ENCODE assay signal across 16 cellular contexts in genomic region chr5:73911761-73912393, GRCh38.
DNase-seq lines count a peak whose midpoint lies in the region; ATAC-seq, FAIRE-seq and TF ChIP-seq lines count a peak whose summit lies in the region.
"Had no signal": no experiment of that assay in that cellular context is flagged by ENCODE, and none has a peak within 500 bp of the region (broad histone marks: within the 10 kb centered on the region; RNA-seq: fewer than 3 reads in every experiment).

No MANE protein-coding gene starts in this region.

- H2AFZ ChIP-seq in MM.1S (ENCODE audit: low read length) (0 out of 2 replicates have a peak overlapping the region, but pooled peaks have one; percentile 21), osteoblast (ENCODE audit: low read length) (no peak overlapping the region)
- H2AFZ ChIP-seq: GM23248 had no signal

- H4K20me1 ChIP-seq in MM.1S (ENCODE audit: insufficient read depth, low read length) (no peaks in the 10 kb centered on the region), osteoblast (ENCODE audit: insufficient read depth, low read length) (no peaks in the 10 kb centered on the region)

- H3K9me3 ChIP-seq in MM.1S (replicated peaks; ENCODE audit: insufficient read depth, low read length) (no peaks in the 10 kb centered on the region), gastroesophageal sphincter (no peaks in the 10 kb centered on the region), osteoblast (ENCODE audit: low read depth, low read length) (no peaks in the 10 kb centered on the region)
- H3K9me3 ChIP-seq: stomach had no signal

- H3F3A ChIP-seq in MM.1S (ENCODE audit: insufficient read depth, low read length): peaks cover 13% of the 10 kb centered on the region

- no peak for ATAC-seq in gastroesophageal sphincter
- no peak for ATAC-seq in HG03095 (IDR thresholded peaks at IDR 0.05; ENCODE audit: unreplicated experiment)

- no peak for DNase-seq in D721Med (ENCODE audit: insufficient read length, low spot score)
- DNase-seq in MM.1S: peak; percentile 31
- DNase-seq in NCI-H446 treated with DMSO at 0.1 percent for 48 hours (lab: John Stamatoyannopoulos, UW): peak; percentile 99
- DNase-seq in dedifferentiated amniotic fluid mesenchymal stem cell (ENCODE audit: extremely low spot score): peak; percentile 52
- no peak for DNase-seq in osteoblast (ENCODE audit: insufficient read length, low spot score, missing footprints)
- DNase-seq in activated CD8-positive, alpha-beta memory T cell treated with anti-CD3 and anti-CD28 coated beads, Interleukin-2, amount 50 U/mL, for 4 hours: no peak
- DNase-seq: activated B cell treated with CpG ODN at 0.5 μM for 24 hours; activated naive CD4-positive, alpha-beta T cell treated with anti-CD3 and anti-CD28 coated beads for 36 hours; endodermal cell; GM23248; NCI-H510A; stomach had no signal

- no peaks in the 10 kb centered on the region for H3K9me2 ChIP-seq in MM.1S (replicated peaks; ENCODE audit: insufficient read depth, low read length)

- no peak for TF ChIP-seq EP300 in gastroesophageal sphincter (IDR thresholded peaks at IDR 0.05)

- H3K79me2 ChIP-seq in MM.1S (ENCODE audit: low read length): no peaks in the 10 kb centered on the region
- H3K79me2 ChIP-seq in osteoblast (ENCODE audit: insufficient read depth, low read length): no peaks in the 10 kb centered on the region

- TF ChIP-seq CTCF in D721Med (IDR thresholded peaks at IDR 0.05; ENCODE audit: insufficient read depth, missing control alignments) (no peak), MM.1S (IDR thresholded peaks at IDR 0.05; ENCODE audit: low read length) (no peak), gastroesophageal sphincter (IDR thresholded peaks at IDR 0.05) (no peak), osteoblast (IDR thresholded peaks at IDR 0.05; ENCODE audit: extremely low read depth, low read depth, low read length) (no peak)

- TF ChIP-seq POLR2A in gastroesophageal sphincter (IDR thresholded peaks at IDR 0.05): no peak

- 37 to 40% methylated on average over 4 of the region's 4 CpGs for WGBS in gastroesophageal sphincter (ENCODE audit: low coverage in 1 of 2), 2 donors

- peak overlapping the region; percentile 71 for H3K4me2 ChIP-seq in MM.1S (ENCODE audit: low read depth, low read length)
- no peak overlapping the region for H3K4me2 ChIP-seq in osteoblast (ENCODE audit: insufficient read depth, low read length)

- H3K4me1 ChIP-seq in MM.1S (ENCODE audit: low read length): peaks cover 36% of the 10 kb centered on the region
- H3K4me1 ChIP-seq in gastroesophageal sphincter: no peaks in the 10 kb centered on the region
- H3K4me1 ChIP-seq in osteoblast (ENCODE audit: insufficient read depth, low read length): peaks cover 4% of the 10 kb centered on the region

- H3K4me3 ChIP-seq in MM.1S (ENCODE audit: low read length): peak overlapping the region; percentile 31; the same call in 1 of the 2 replicates
- no peak overlapping the region for H3K4me3 ChIP-seq in gastroesophageal sphincter
- H3K4me3 ChIP-seq in osteoblast (ENCODE audit: insufficient read depth, low read length): no peak overlapping the region
- H3K4me3 ChIP-seq: cardiac muscle cell, GM23248, stomach had no signal

- FAIRE-seq in D721Med (lab: Jason Lieb, UNC): peak; percentile 6

- H3K27me3 ChIP-seq in MM.1S (replicated peaks; ENCODE audit: insufficient read depth, low read length) (no peaks in the 10 kb centered on the region), gastroesophageal sphincter (no peaks in the 10 kb centered on the region), osteoblast (ENCODE audit: insufficient read depth, low read length) (no peaks in the 10 kb centered on the region)
- H3K27me3 ChIP-seq: cardiac muscle cell, stomach had no signal

- H3K36me3 ChIP-seq in MM.1S (replicated peaks; ENCODE audit: insufficient read depth, low read length) (no peaks in the 10 kb centered on the region), gastroesophageal sphincter (peaks cover 0 to 15% of the 10 kb centered on the region in 2 donors), osteoblast (ENCODE audit: insufficient read depth, low read length) (peaks cover 8% of the 10 kb centered on the region)
- H3K36me3 ChIP-seq: cardiac muscle cell had no signal

- peak overlapping the region; percentile 16; the same call in 1 of the 2 replicates for H3K9ac ChIP-seq in MM.1S (ENCODE audit: low read length)
- H3K9ac ChIP-seq: GM23248 had no signal

- H3K27ac ChIP-seq in MM.1S (ENCODE audit: low read length) (peak overlapping the region; percentile 66; the same call in 1 of the 2 replicates), gastroesophageal sphincter (no peak overlapping the region), osteoblast (ENCODE audit: low read depth, low read length) (no peak overlapping the region)
- H3K27ac ChIP-seq: cardiac muscle cell, GM23248, RWPE1, stomach had no signal

Comparison
In these comparisons a context has a peak if more than half of its experiments do, and no peak if none do; other contexts are left out.
1. DNase-seq: peak in MM.1S (single experiment), NCI-H446 treated with DMSO at 0.1 percent for 48 hours (single experiment) and dedifferentiated amniotic fluid mesenchymal stem cell (single experiment); none in D721Med (single experiment), osteoblast (single experiment) and activated CD8-positive, alpha-beta memory T cell treated with anti-CD3 and anti-CD28 coated beads, Interleukin-2, amount 50 U/mL, for 4 hours (single experiment).